Comparison of ENCODE assay signal across 15 cellular contexts in genomic region chr1:120937392-120938070, GRCh38. TPM values are rescaled to one million over a fixed set of nuclear protein-coding genes. Genes with fewer than 3 reads are reported as not detected.
DNase-seq lines count a peak whose midpoint lies in the region; ATAC-seq and TF ChIP-seq lines count a peak whose summit lies in the region.
"Not testable (repeated sequence)": the region's sequence is repeated elsewhere in the genome, so short reads cannot be mapped to it uniquely, and the experiment has no call there.
"Had no signal": no experiment of that assay in that cellular context is flagged by ENCODE, and none has a peak within 500 bp of the region (broad histone marks: within the 10 kb centered on the region; RNA-seq: fewer than 3 reads in every experiment).

No MANE protein-coding gene starts in this region.

- not testable (repeated sequence) for H3K9me3 ChIP-seq in CD4-positive, alpha-beta T cell (ENCODE audit: control insufficient read depth, low read length); thymus (ENCODE audit: control insufficient read depth)

- H3K4me3 ChIP-seq in thymus (ENCODE audit: low read length) = not testable (repeated sequence)

- not testable (repeated sequence) for H3K4me1 ChIP-seq in thymus (ENCODE audit: control insufficient read depth, insufficient read depth, low read length)

- not testable (repeated sequence) for DNase-seq in CD4-positive, alpha-beta T cell; T-cell; activated CD8-positive, alpha-beta memory T cell treated with anti-CD3 and anti-CD28 coated beads, Interleukin-2, amount 10 ng/mL, durations not matched to agents 7 days and 5 days; activated naive CD4-positive, alpha-beta T cell treated with anti-CD3 and anti-CD28 coated beads, Interleukin-2, amount 10 ng/mL, durations not matched to agents 7 days and 5 days; central memory CD8-positive, alpha-beta T cell (ENCODE audit: low spot score in 2 of 2)
- peak; percentile 51 for DNase-seq in activated CD4-positive, alpha-beta T cell treated with anti-CD3 and anti-CD28 coated beads, Interleukin-2, amount 10 ng/mL, durations not matched to agents 24 days and 14 days
- peak in 3 of 10 donors; percentile 24 to 55 (median 52) for DNase-seq in naive thymus-derived CD8-positive, alpha-beta T cell

- peak; percentile 25 for ATAC-seq in CD4-positive, alpha-beta T cell (ENCODE audit: poor library complexity)
- ATAC-seq in T-cell (replicated peaks in 1 of 4) = peak; percentile 23 to 53 (median 42)
- ATAC-seq in activated CD8-positive, alpha-beta memory T cell treated with anti-CD3 and anti-CD28 coated beads, Interleukin-2, amount 10 ng/mL, durations not matched to agents 7 days and 5 days = peak; percentile 8
- ATAC-seq in central memory CD8-positive, alpha-beta T cell (replicated peaks; ENCODE audit: extremely low read depth, poor library complexity, severe bottlenecking) = peak; percentile 24
- peak; percentile 28 to 40 for ATAC-seq in naive thymus-derived CD8-positive, alpha-beta T cell

- H3K36me3 ChIP-seq in thymus (ENCODE audit: control insufficient read depth, insufficient read depth) = not testable (repeated sequence)

- H3K36me3 Mint-ChIP-seq in CD4-positive, alpha-beta T cell (ENCODE audit: low read depth); T-cell; activated CD4-positive, alpha-beta T cell treated with anti-CD3 and anti-CD28 coated beads, Interleukin-2, amount 10 ng/mL, durations not matched to agents 24 days and 14 days (ENCODE audit: low read depth); activated CD8-positive, alpha-beta memory T cell treated with anti-CD3 and anti-CD28 coated beads, Interleukin-2, amount 10 ng/mL, durations not matched to agents 7 days and 5 days; activated naive CD4-positive, alpha-beta T cell treated with anti-CD3 and anti-CD28 coated beads, Interleukin-2, amount 10 ng/mL, durations not matched to agents 7 days and 5 days; naive thymus-derived CD8-positive, alpha-beta T cell: not testable (repeated sequence)
- peaks cover 14% of the 10 kb centered on the region for H3K36me3 Mint-ChIP-seq in central memory CD8-positive, alpha-beta T cell (ENCODE audit: insufficient read depth)

- H3K27ac ChIP-seq in CD4-positive, alpha-beta T cell (ENCODE audit: low read depth, low read length) = not testable (repeated sequence)
- H3K27ac ChIP-seq in thymus (ENCODE audit: low read depth) = peak overlapping the region; percentile 31

- intact Hi-C loops in CD4-positive, alpha-beta T cell (cut with DNase I, micrococcal nuclease); activated CD4-positive, alpha-beta T cell treated with anti-CD3 and anti-CD28 coated beads, Interleukin-2, amount 10 ng/mL, durations not matched to agents 24 days and 14 days (cut with micrococcal nuclease): not testable (repeated sequence)

- not testable (repeated sequence) for H3K9me3 Mint-ChIP-seq in CD4-positive, alpha-beta T cell; T-cell; activated CD4-positive, alpha-beta T cell treated with anti-CD3 and anti-CD28 coated beads, Interleukin-2, amount 10 ng/mL, durations not matched to agents 24 days and 14 days; activated CD8-positive, alpha-beta memory T cell treated with anti-CD3 and anti-CD28 coated beads, Interleukin-2, amount 10 ng/mL, durations not matched to agents 7 days and 5 days (ENCODE audit: low read depth); activated naive CD4-positive, alpha-beta T cell treated with anti-CD3 and anti-CD28 coated beads, Interleukin-2, amount 10 ng/mL, durations not matched to agents 7 days and 5 days; central memory CD8-positive, alpha-beta T cell; naive thymus-derived CD8-positive, alpha-beta T cell

- POLR2A ChIA-PET in CD4-positive, alpha-beta T cell (lab: Charles Lee); T-cell (lab: Charles Lee); naive thymus-derived CD8-positive, alpha-beta T cell (lab: Charles Lee): not testable (repeated sequence)

- 10% methylated on average over 1 of the region's 3 CpGs for WGBS in thymus

- not testable (repeated sequence) for TF ChIP-seq CTCF in CD4-positive, alpha-beta T cell (IDR thresholded peaks at IDR 0.05)

- H3K27me3 Mint-ChIP-seq in CD4-positive, alpha-beta T cell; T-cell; activated CD4-positive, alpha-beta T cell treated with anti-CD3 and anti-CD28 coated beads, Interleukin-2, amount 10 ng/mL, durations not matched to agents 24 days and 14 days; activated CD8-positive, alpha-beta memory T cell treated with anti-CD3 and anti-CD28 coated beads, Interleukin-2, amount 10 ng/mL, durations not matched to agents 7 days and 5 days; activated naive CD4-positive, alpha-beta T cell treated with anti-CD3 and anti-CD28 coated beads, Interleukin-2, amount 10 ng/mL, durations not matched to agents 7 days and 5 days; central memory CD8-positive, alpha-beta T cell; naive thymus-derived CD8-positive, alpha-beta T cell: not testable (repeated sequence)

- H3K27ac Mint-ChIP-seq in CD4-positive, alpha-beta T cell = peak overlapping the region; percentile 90
- H3K27ac Mint-ChIP-seq in T-cell = peak overlapping the region; percentile 87
- H3K27ac Mint-ChIP-seq in activated CD4-positive, alpha-beta T cell treated with anti-CD3 and anti-CD28 coated beads, Interleukin-2, amount 10 ng/mL, durations not matched to agents 24 days and 14 days = peak overlapping the region; percentile 60
- peak overlapping the region; percentile 78 for H3K27ac Mint-ChIP-seq in activated CD8-positive, alpha-beta memory T cell treated with anti-CD3 and anti-CD28 coated beads, Interleukin-2, amount 10 ng/mL, durations not matched to agents 7 days and 5 days
- H3K27ac Mint-ChIP-seq in activated naive CD4-positive, alpha-beta T cell treated with anti-CD3 and anti-CD28 coated beads, Interleukin-2, amount 10 ng/mL, durations not matched to agents 7 days and 5 days = peak overlapping the region; percentile 90
- H3K27ac Mint-ChIP-seq in central memory CD8-positive, alpha-beta T cell (ENCODE audit: low read depth) = not testable (repeated sequence)
- peak overlapping the region in 9 of 10 donors; percentile 83 to 95 (median 91) for H3K27ac Mint-ChIP-seq in naive thymus-derived CD8-positive, alpha-beta T cell

- H3K27me3 ChIP-seq in CD4-positive, alpha-beta T cell (ENCODE audit: control insufficient read depth, insufficient read depth, low read length); thymus (ENCODE audit: control insufficient read depth, insufficient read depth): not testable (repeated sequence)

- peaks cover 29% of the 10 kb centered on the region for H3K4me1 Mint-ChIP-seq in CD4-positive, alpha-beta T cell (ENCODE audit: low read depth)
- H3K4me1 Mint-ChIP-seq in T-cell = peaks cover 22 to 32% (median 28%) of the 10 kb centered on the region in 3 donors
- H3K4me1 Mint-ChIP-seq in activated CD4-positive, alpha-beta T cell treated with anti-CD3 and anti-CD28 coated beads, Interleukin-2, amount 10 ng/mL, durations not matched to agents 24 days and 14 days = peaks cover 15% of the 10 kb centered on the region
- peaks cover 21% of the 10 kb centered on the region for H3K4me1 Mint-ChIP-seq in activated CD8-positive, alpha-beta memory T cell treated with anti-CD3 and anti-CD28 coated beads, Interleukin-2, amount 10 ng/mL, durations not matched to agents 7 days and 5 days
- H3K4me1 Mint-ChIP-seq in activated naive CD4-positive, alpha-beta T cell treated with anti-CD3 and anti-CD28 coated beads, Interleukin-2, amount 10 ng/mL, durations not matched to agents 7 days and 5 days = peaks cover 35% of the 10 kb centered on the region
- peaks cover 15% of the 10 kb centered on the region for H3K4me1 Mint-ChIP-seq in central memory CD8-positive, alpha-beta T cell
- H3K4me1 Mint-ChIP-seq in naive thymus-derived CD8-positive, alpha-beta T cell = peaks cover 11 to 30% (median 23%) of the 10 kb centered on the region in 4 donors

- CTCF ChIA-PET in CD4-positive, alpha-beta T cell (lab: Charles Lee); T-cell (lab: Charles Lee); activated CD8-positive, alpha-beta memory T cell treated with anti-CD3 and anti-CD28 coated beads, Interleukin-2, amount 10 ng/mL, durations not matched to agents 7 days and 5 days (lab: Charles Lee); activated naive CD4-positive, alpha-beta T cell treated with anti-CD3 and anti-CD28 coated beads, Interleukin-2, amount 10 ng/mL, durations not matched to agents 7 days and 5 days (lab: Charles Lee): not testable (repeated sequence)

- peak overlapping the region; percentile 66 for H3K4me3 Mint-ChIP-seq in CD4-positive, alpha-beta T cell
- peak overlapping the region in 2 of 3 donors; percentile 46 to 56 for H3K4me3 Mint-ChIP-seq in T-cell
- H3K4me3 Mint-ChIP-seq in activated CD4-positive, alpha-beta T cell treated with anti-CD3 and anti-CD28 coated beads, Interleukin-2, amount 10 ng/mL, durations not matched to agents 24 days and 14 days; activated CD8-positive, alpha-beta memory T cell treated with anti-CD3 and anti-CD28 coated beads, Interleukin-2, amount 10 ng/mL, durations not matched to agents 7 days and 5 days; central memory CD8-positive, alpha-beta T cell: not testable (repeated sequence)
- peak overlapping the region; percentile 41 for H3K4me3 Mint-ChIP-seq in activated naive CD4-positive, alpha-beta T cell treated with anti-CD3 and anti-CD28 coated beads, Interleukin-2, amount 10 ng/mL, durations not matched to agents 7 days and 5 days
- H3K4me3 Mint-ChIP-seq in naive thymus-derived CD8-positive, alpha-beta T cell = peak overlapping the region in 8 of 10 donors; percentile 22 to 79 (median 66)

RNA-seq across cellular contexts. Expression of gene PPIAL4A, which starts 48.0 kb away (rescaled TPM):
- total RNA-seq in CD4-positive, alpha-beta T cell = not detected
- not detected for total RNA-seq in T-cell
- not detected in 2 replicates for total RNA-seq in activated CD4-positive, alpha-beta T cell treated with anti-CD3 and anti-CD28 coated beads, Interleukin-2, amount 10 ng/mL, durations not matched to agents 24 days and 14 days
- not detected for total RNA-seq in activated CD8-positive, alpha-beta memory T cell treated with anti-CD3 and anti-CD28 coated beads, Interleukin-2, amount 10 ng/mL, durations not matched to agents 7 days and 5 days
- not detected for total RNA-seq in naive thymus-derived CD8-positive, alpha-beta T cell
- polyA plus RNA-seq in naive thymus-derived CD8-positive, alpha-beta T cell = under 1 TPM in 1 of 3 donors, not detected in 2; 0.59 TPM
- not detected for polyA plus RNA-seq in thymus
- total RNA-seq: Caco-2, GM12878, GM23248, H7, PC-3 had no signal
- polyA plus RNA-seq: CD14-positive monocyte, GM12878, GM23248, IgD-negative memory B cell had no signal
